30 cellular contexts compared by ENCODE assay signal in genomic region chr1:68525781-68526180, GRCh38. TPM values are rescaled to one million over a fixed set of nuclear protein-coding genes. Genes with fewer than 3 reads are reported as not detected.
"Had no signal": no experiment of that assay in that cellular context is flagged by ENCODE, and none has a peak within 500 bp of the region (broad histone marks: within the 10 kb centered on the region; RNA-seq: fewer than 3 reads in every experiment).

No MANE protein-coding gene starts in this region.

- H3K27ac ChIP-seq: adrenal gland, body of pancreas, cardiac muscle cell, coronary artery, dorsolateral prefrontal cortex, esophagus squamous epithelium, gastroesophageal sphincter had no signal

- H3K36me3 ChIP-seq: adrenal gland, cardiac muscle cell, esophagus squamous epithelium, gastroesophageal sphincter had no signal

- H3K4me3 ChIP-seq: adrenal gland, body of pancreas, cardiac muscle cell, coronary artery, dorsolateral prefrontal cortex, esophagus squamous epithelium, gastroesophageal sphincter had no signal

- DNase-seq: activated CD4-positive, alpha-beta memory T cell treated with anti-CD3 and anti-CD28 coated beads for 36 hours; activated CD4-positive, alpha-beta T cell treated with anti-CD3 and anti-CD28 coated beads for 36 hours; activated CD4-positive, alpha-beta T cell treated with anti-CD3 and anti-CD28 coated beads, Interleukin-2, amount 10 ng/mL, durations not matched to agents 24 days and 14 days; activated CD4-positive, CD25-positive, alpha-beta regulatory T cell; activated CD4-positive, CD25-positive, alpha-beta regulatory T cell treated with anti-CD3 and anti-CD28 coated beads, Interleukin-2, amount 50 U/mL, for 72 hours; activated CD8-positive, alpha-beta memory T cell treated with anti-CD3 and anti-CD28 coated beads, Interleukin-2, amount 10 ng/mL, durations not matched to agents 7 days and 5 days; activated CD8-positive, alpha-beta memory T cell treated with anti-CD3 and anti-CD28 coated beads, Interleukin-2, amount 50 U/mL, for 4 hours; activated CD8-positive, alpha-beta T cell treated with anti-CD3 and anti-CD28 coated beads, Interleukin-2, amount 10 ng/mL, durations not matched to agents 7 days and 5 days; activated effector memory CD4-positive, alpha-beta T cell treated with anti-CD3 and anti-CD28 coated beads, Interleukin-2, amount 50 U/mL, for 16 hours; activated naive CD4-positive, alpha-beta T cell treated with anti-CD3 and anti-CD28 coated beads for 36 hours; activated naive CD8-positive, alpha-beta T cell treated with anti-CD3 and anti-CD28 coated beads for 36 hours; activated naive CD8-positive, alpha-beta T cell treated with anti-CD3 and anti-CD28 coated beads, Interleukin-2, amount 50 U/mL, for 24 hours; activated T-cell treated with anti-CD3 and anti-CD28 coated beads, Interleukin-2, amount 50 U/mL, for 1 hour; activated T-cell treated with anti-CD3 and anti-CD28 coated beads, Interleukin-2, amount 50 U/mL, for 48 hours; adrenal gland; amygdala; aorta; body of pancreas; dorsolateral prefrontal cortex; effector memory CD4-positive, alpha-beta T cell; endodermal cell; esophagus squamous epithelium; foreskin melanocyte; head of caudate nucleus; T-helper 1 cell; T-helper 17 cell; T1000 had no signal

- H3K27me3 ChIP-seq: adrenal gland, body of pancreas, cardiac muscle cell, esophagus squamous epithelium, gastroesophageal sphincter had no signal

- H3K4me1 ChIP-seq: adrenal gland, body of pancreas had no signal

- H3K9me3 ChIP-seq: adrenal gland, body of pancreas, esophagus squamous epithelium had no signal

- ATAC-seq: activated CD4-positive, alpha-beta T cell treated with anti-CD3 and anti-CD28 coated beads for 36 hours; activated CD8-positive, alpha-beta memory T cell treated with anti-CD3 and anti-CD28 coated beads, Interleukin-2, amount 10 ng/mL, durations not matched to agents 7 days and 5 days; activated CD8-positive, alpha-beta T cell treated with anti-CD3 and anti-CD28 coated beads, Interleukin-2, amount 10 ng/mL, durations not matched to agents 7 days and 5 days; activated naive CD8-positive, alpha-beta T cell treated with anti-CD3 and anti-CD28 coated beads, Interleukin-2, amount 50 U/mL, for 24 hours; body of pancreas; gastroesophageal sphincter; T-helper 17 cell had no signal

RNA-seq across cellular contexts. Expression of gene DEPDC1, which starts 28.9 kb away (rescaled TPM):
- total RNA-seq: body of pancreas had no signal
